In the genomic region with DNA sequence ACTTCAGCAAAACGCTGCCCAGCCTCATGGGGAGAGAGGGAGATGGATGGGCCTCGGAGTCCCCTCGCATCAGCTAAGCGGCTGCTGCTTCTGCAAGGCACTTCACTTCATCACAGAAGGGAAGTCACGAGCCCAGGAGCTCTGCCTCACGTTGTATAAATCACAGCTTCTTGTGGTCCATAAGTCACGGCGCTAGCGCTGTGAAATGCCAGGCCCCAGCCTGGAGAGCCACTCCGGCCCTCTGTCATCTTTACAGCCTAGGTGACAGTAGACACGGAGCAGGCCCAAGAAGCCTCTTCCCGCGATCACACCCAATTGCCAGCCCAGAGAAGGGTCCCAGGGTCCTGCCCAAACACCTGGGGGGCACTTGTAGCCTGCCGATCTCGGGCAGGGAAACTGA, we compare ENCODE assay signal across 21 cellular contexts. TPM values are rescaled to one million over a fixed set of nuclear protein-coding genes. Genes with fewer than 3 reads are reported as not detected.
"Had no signal": no experiment of that assay in that cellular context is flagged by ENCODE, and none has a peak within 500 bp of the region (broad histone marks: within the 10 kb centered on the region; RNA-seq: fewer than 3 reads in every experiment).

No MANE protein-coding gene starts in this region.

- H3K79me2 ChIP-seq: parathyroid adenoma had no signal

- H3K36me3 ChIP-seq: breast epithelium, lower lobe of right lung, neutrophil, transverse colon had no signal

- H3K9me3 ChIP-seq: breast epithelium, lower lobe of right lung, neutrophil, transverse colon had no signal

- H3K27ac Mint-ChIP-seq: activated naive CD4-positive, alpha-beta T cell treated with anti-CD3 and anti-CD28 coated beads for 36 hours; activated naive CD8-positive, alpha-beta T cell treated with anti-CD3 and anti-CD28 coated beads, Interleukin-2, amount 50 U/mL, for 24 hours; activated T-helper 2 cell treated with anti-CD3 and anti-CD28 coated beads, Interferon-gamma antibody, Interleukin-2, Interleukin-4, amounts not matched to agents 10 μg/mL and 5 μg/mL and 100 μg/mL, durations not matched to agents 14 hours and 24 hours and 36 hours; mesothelial cell of epicardium; T-helper 2 cell treated with Interferon-gamma antibody and Interleukin-4, amounts not matched to agents 5 μg/mL and 100 μg/mL, for 36 hours had no signal

- H3K4me1 ChIP-seq: parathyroid adenoma had no signal

- ATAC-seq: activated CD4-positive, CD25-positive, alpha-beta regulatory T cell treated with anti-CD3 and anti-CD28 coated beads, Interleukin-2, amount 50 U/mL, for 24 hours; activated naive CD8-positive, alpha-beta T cell treated with anti-CD3 and anti-CD28 coated beads, Interleukin-2, amount 50 U/mL, for 24 hours had no signal

- H3K4me3 Mint-ChIP-seq: activated naive CD8-positive, alpha-beta T cell treated with anti-CD3 and anti-CD28 coated beads, Interleukin-2, amount 50 U/mL, for 24 hours; T-helper 2 cell treated with Interferon-gamma antibody and Interleukin-4, amounts not matched to agents 5 μg/mL and 100 μg/mL, for 36 hours had no signal

- DNase-seq: activated naive CD4-positive, alpha-beta T cell treated with anti-CD3 and anti-CD28 coated beads for 36 hours; activated naive CD8-positive, alpha-beta T cell treated with anti-CD3 and anti-CD28 coated beads, Interleukin-2, amount 50 U/mL, for 24 hours; aorta; foreskin melanocyte; lower lobe of right lung; stimulated activated CD4-positive, alpha-beta T cell treated with anti-CD3 and anti-CD28 coated beads, Interleukin-4, amount 100 ng/mL, for 4 hours; stimulated activated CD8-positive, alpha-beta memory T cell treated with anti-CD3 and anti-CD28 coated beads, Interleukin-4, amount 100 ng/mL, for 48 hours; stimulated activated naive CD4-positive, alpha-beta T cell treated with Interleukin-2 at 50 U/mL for 16 hours; substantia nigra; transverse colon had no signal

- H3K9ac ChIP-seq: parathyroid adenoma had no signal

- H3K36me3 Mint-ChIP-seq: mesothelial cell of epicardium had no signal

- H3K9me3 Mint-ChIP-seq: activated naive CD4-positive, alpha-beta T cell treated with anti-CD3 and anti-CD28 coated beads for 36 hours; activated naive CD8-positive, alpha-beta T cell treated with anti-CD3 and anti-CD28 coated beads, Interleukin-2, amount 50 U/mL, for 24 hours; activated T-helper 2 cell treated with anti-CD3 and anti-CD28 coated beads, Interferon-gamma antibody, Interleukin-2, Interleukin-4, amounts not matched to agents 10 μg/mL and 5 μg/mL and 100 μg/mL, durations not matched to agents 14 hours and 24 hours and 36 hours; mesothelial cell of epicardium; T-helper 2 cell treated with Interferon-gamma antibody and Interleukin-4, amounts not matched to agents 5 μg/mL and 100 μg/mL, for 36 hours had no signal

- H3K27ac ChIP-seq: breast epithelium, epithelial cell of prostate, neutrophil, parathyroid adenoma, transverse colon had no signal

RNA-seq across cellular contexts. Expression of a gene that starts 23.4 kb away (rescaled TPM):
- total RNA-seq: activated naive CD4-positive, alpha-beta T cell treated with anti-CD3 and anti-CD28 coated beads for 36 hours; activated T-helper 2 cell treated with anti-CD3 and anti-CD28 coated beads, Interferon-gamma antibody, Interleukin-2, Interleukin-4, amounts not matched to agents 10 μg/mL and 5 μg/mL and 100 μg/mL, durations not matched to agents 14 hours and 24 hours and 36 hours; aorta; breast epithelium; chondrocyte; dermis microvascular lymphatic vessel endothelial cell; fibroblast of lung; lower lobe of right lung; mesothelial cell of epicardium; transverse colon had no signal
- polyA plus RNA-seq: aorta, fibroblast of lung had no signal

RNA-seq across cellular contexts. Expression of a gene that starts 50.4 kb away (rescaled TPM):
- total RNA-seq: activated naive CD4-positive, alpha-beta T cell treated with anti-CD3 and anti-CD28 coated beads for 36 hours; activated T-helper 2 cell treated with anti-CD3 and anti-CD28 coated beads, Interferon-gamma antibody, Interleukin-2, Interleukin-4, amounts not matched to agents 10 μg/mL and 5 μg/mL and 100 μg/mL, durations not matched to agents 14 hours and 24 hours and 36 hours; aorta; breast epithelium; chondrocyte; dermis microvascular lymphatic vessel endothelial cell; fibroblast of lung; lower lobe of right lung had no signal
- polyA plus RNA-seq: aorta, fibroblast of lung had no signal
